In the genomic region with DNA sequence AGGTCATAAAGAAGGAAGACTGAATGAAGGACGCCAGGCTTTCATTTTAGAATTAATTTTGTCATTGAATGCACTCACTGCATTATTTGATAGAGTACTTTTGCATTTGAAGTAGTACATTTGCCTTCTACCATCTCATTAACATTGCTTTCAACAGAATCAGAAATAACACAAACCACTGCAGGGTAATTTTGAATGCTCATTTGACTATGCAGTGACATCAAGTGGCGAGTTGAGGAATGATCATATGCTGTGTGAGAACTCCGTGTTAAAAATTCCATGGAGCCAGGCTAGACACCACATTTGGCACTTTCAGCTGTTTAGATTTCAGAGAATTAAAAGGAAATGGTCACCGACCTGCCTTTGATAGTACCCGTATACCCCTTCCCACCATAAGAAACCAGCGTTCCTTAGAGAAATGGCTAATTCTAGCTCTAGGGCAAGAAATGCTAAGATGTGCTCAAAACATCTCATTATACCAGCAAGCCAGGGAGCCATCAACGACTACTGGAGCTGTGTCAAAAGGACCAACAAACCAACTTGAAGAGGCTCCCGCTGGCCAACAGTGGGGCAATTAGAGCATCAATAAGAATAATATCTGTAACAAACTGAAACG, we compare ENCODE assay signal across 8 cellular contexts. TPM values are rescaled to one million over a fixed set of nuclear protein-coding genes. Genes with fewer than 3 reads are reported as not detected.
DNase-seq lines count a peak whose midpoint lies in the region; ATAC-seq and TF ChIP-seq lines count a peak whose summit lies in the region.

No MANE protein-coding gene starts in this region.

- H3K9me3 ChIP-seq in A673 (ENCODE audit: low read depth, low read length, poor library complexity, severe bottlenecking): no peaks in the 10 kb centered on the region
- no peaks in the 10 kb centered on the region for H3K9me3 ChIP-seq in OCI-LY7 (ENCODE audit: low read length)

- H3K36me3 ChIP-seq in A673 (ENCODE audit: insufficient read depth, low read length, poor library complexity, severe bottlenecking) (peaks cover 10% of the 10 kb centered on the region), OCI-LY7 (ENCODE audit: insufficient read depth, low read length) (no peaks in the 10 kb centered on the region)

- H3K4me1 ChIP-seq in A673 (ENCODE audit: insufficient read depth, low read length, poor library complexity, severe bottlenecking) (peaks cover 11% of the 10 kb centered on the region), OCI-LY7 (ENCODE audit: insufficient read depth, low read length, poor library complexity, severe bottlenecking) (no peaks in the 10 kb centered on the region)

- no peaks in the 10 kb centered on the region for H3K79me2 ChIP-seq in OCI-LY7 (ENCODE audit: insufficient read depth, low read depth, low read length)

- H4K20me1 ChIP-seq in OCI-LY7 (ENCODE audit: insufficient read depth, low read length): no peaks in the 10 kb centered on the region

- DNase-seq in A673 (ENCODE audit: low spot score) (peak; percentile 65), GM12865 (ENCODE audit: low read depth) (peak; percentile 33), OCI-LY7 (ENCODE audit: low spot score) (no peak), endothelial cell (ENCODE audit: low spot score) (peak; percentile 30), middle frontal gyrus (ENCODE audit: extremely low spot score, low spot score) (peak; percentile 73)

- no peaks in the 10 kb centered on the region for H3K9me2 ChIP-seq in OCI-LY7 (ENCODE audit: insufficient read depth, low read length)

- peaks cover 5% of the 10 kb centered on the region for H3K36me3 Mint-ChIP-seq in endothelial cell (ENCODE audit: low read depth, unreplicated experiment)

- no TSS peak for BruUV-seq in A673 (replicated peaks; lab: Mats Ljungman, UMichigan)
- no TSS peak for BruUV-seq in OCI-LY7 (replicated peaks; lab: Mats Ljungman, UMichigan)

- TF ChIP-seq CTCF in A673 (conservative IDR thresholded peaks at IDR 0.05; ENCODE audit: low read depth, low read length): peak; percentile 71
- TF ChIP-seq CTCF in GM12865 (IDR thresholded peaks at IDR 0.05; ENCODE audit: insufficient read depth, low read depth, low read length, missing control alignments): peak; percentile 40
- peak; percentile 62 for TF ChIP-seq CTCF in OCI-LY7 (conservative IDR thresholded peaks at IDR 0.05; ENCODE audit: low read length)
- TF ChIP-seq CTCF in endothelial cell (IDR thresholded peaks at IDR 0.05; ENCODE audit: unreplicated experiment): peak; percentile 57

- ATAC-seq in HG02642 (IDR thresholded peaks at IDR 0.05; ENCODE audit: poor library complexity, unreplicated experiment) (no peak), GM19324 (IDR thresholded peaks at IDR 0.05; ENCODE audit: low FRiP score, unreplicated experiment) (no peak), HG03521 (IDR thresholded peaks at IDR 0.05; ENCODE audit: unreplicated experiment) (no peak)

- no peak overlapping the region for H3K4me3 Mint-ChIP-seq in endothelial cell (ENCODE audit: unreplicated experiment)

- POLR2A ChIA-PET in A673 (lab: Charles Lee; ENCODE audit: low non-redundant PET) (no interaction called here), OCI-LY7 (lab: Charles Lee) (no interaction called here)

- no peaks in the 10 kb centered on the region for H3K27me3 ChIP-seq in A673 (replicated peaks; ENCODE audit: insufficient read depth, low read depth, low read length, poor library complexity)

- intact Hi-C loops in A673 (cut with micrococcal nuclease; ENCODE audit: unreplicated experiment) (loop anchor here (5.0 kb wide), 1 partner anchor 66 kb away; no protein-coding TSS in a partner anchor), OCI-LY7 (cut with micrococcal nuclease; ENCODE audit: unreplicated experiment) (no loop called here)

- CTCF ChIA-PET in A673 (lab: Charles Lee): no interaction called here
- CTCF ChIA-PET in OCI-LY7 (lab: Charles Lee; ENCODE audit: unreplicated experiment): no interaction called here

- H3K4me3 ChIP-seq in A673 (ENCODE audit: low read depth, low read length, poor library complexity, severe bottlenecking) (no peak overlapping the region), GM12865 (ENCODE audit: low read depth, low read length) (no peak overlapping the region), OCI-LY7 (ENCODE audit: low read depth, low read length, poor library complexity, severe bottlenecking) (no peak overlapping the region)

- H2AFZ ChIP-seq in OCI-LY7 (ENCODE audit: low read length): no peak overlapping the region

- no peaks in the 10 kb centered on the region for H3K4me1 Mint-ChIP-seq in endothelial cell (ENCODE audit: unreplicated experiment)

- H3K27ac ChIP-seq in A673 (ENCODE audit: low read depth, low read length, poor library complexity, severe bottlenecking) (no peak overlapping the region), OCI-LY7 (ENCODE audit: low read depth, low read length, poor library complexity, severe bottlenecking) (no peak overlapping the region)

- H3K27ac Mint-ChIP-seq in endothelial cell (ENCODE audit: unreplicated experiment): no peak overlapping the region

- H3K4me2 ChIP-seq in OCI-LY7 (ENCODE audit: low read length): no peak overlapping the region

- no peaks in the 10 kb centered on the region for H3K9me3 Mint-ChIP-seq in endothelial cell (ENCODE audit: unreplicated experiment)

- H3K27me3 Mint-ChIP-seq in endothelial cell (ENCODE audit: unreplicated experiment): no peaks in the 10 kb centered on the region

RNA-seq across cellular contexts. Expression of a gene that starts 16.5 kb away (rescaled TPM):
- 26.7 and 28.1 TPM in 2 replicates for total RNA-seq in A673 (2021)
- total RNA-seq in OCI-LY7 (2014; rRNA removed; shearing (Covaris generic)): 0.16 and 0.26 TPM in 2 replicates
- total RNA-seq in OCI-LY7 (2022): 1.2 and 1.3 TPM in 2 replicates
- total RNA-seq in endothelial cell (ENCODE audit: unreplicated experiment): 83.3 TPM

RNA-seq across cellular contexts. Expression of a gene that starts 31.6 kb away (rescaled TPM):
- total RNA-seq in A673 (2021) (not detected in 2 replicates), OCI-LY7 (2022) (not detected in 2 replicates), endothelial cell (ENCODE audit: unreplicated experiment) (not detected)
- not detected in 2 replicates for total RNA-seq in OCI-LY7 (2014; rRNA removed; shearing (Covaris generic))

Comparison
In these comparisons a context has a peak if more than half of its experiments do, and no peak if none do; other contexts are left out.
1. RNA of a gene that starts 16.5 kb away (total RNA-seq): 83.3 TPM in endothelial cell (single experiment) and 26.7 to 28.1 TPM in A673; 0.16 to 1.3 TPM in OCI-LY7; every median in the first group is over 10 times any median in the second.
2. Peak in every context shown above with its lines, with median percentiles within 50 percentile points of each other: CTCF ChIP-seq.